ENCODE assay signal across 1 cellular context in the genomic region with DNA sequence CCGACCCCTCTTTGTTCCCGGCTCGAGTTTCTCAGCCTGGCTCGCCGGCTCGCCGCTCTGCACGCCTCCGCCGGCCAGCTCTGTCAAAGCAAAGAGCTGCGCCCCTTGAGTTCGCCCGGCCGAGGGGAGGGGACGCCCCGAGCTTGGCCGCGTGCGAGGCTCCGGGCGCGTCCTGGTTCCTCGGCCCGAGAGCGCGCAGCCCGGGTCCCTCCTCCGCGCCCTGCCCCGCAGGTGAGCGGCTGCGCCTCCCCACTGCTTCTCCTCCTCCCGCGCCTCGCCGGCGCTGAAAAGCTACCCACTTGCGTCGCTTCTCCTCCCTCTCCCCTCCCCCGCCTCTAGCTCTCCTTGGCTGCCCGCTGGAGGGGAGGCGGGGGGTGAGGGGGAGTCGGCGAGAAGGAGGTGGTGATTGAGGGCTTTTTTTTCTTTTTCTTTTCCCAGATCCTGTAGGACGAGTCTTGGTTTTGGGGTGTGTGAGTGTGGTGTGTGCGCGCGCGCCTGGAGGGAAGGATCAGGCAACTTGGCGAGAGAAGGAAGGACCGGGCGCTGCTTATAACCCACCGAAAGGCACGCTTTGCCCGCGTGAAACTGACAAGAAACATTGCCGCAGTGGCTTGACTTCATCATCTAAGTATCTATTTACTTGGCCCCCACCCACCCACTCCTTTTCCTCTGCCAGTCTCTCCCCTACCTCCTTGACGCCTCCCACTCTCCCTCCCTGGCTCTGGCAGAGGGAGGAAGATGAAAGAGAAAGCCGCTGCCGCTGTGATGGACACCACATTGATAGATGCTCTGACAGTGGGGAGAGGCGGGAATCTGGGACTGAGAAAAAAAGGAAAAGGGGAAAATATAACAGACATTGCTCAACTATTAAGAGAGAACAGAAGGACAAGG.
A peak's percentile ranks its signal among the peaks of the same experiment; 100 is the strongest.
TF ChIP-seq lines count a peak whose summit lies in the region.

A gene (minus strand): TSS at position 261 of the 891 bp plus-strand sequence. CDS start 1,165 bp downstream, outside the sequence.

TF ChIP-seq in K562, 482 proteins besides CTCF, POLR2A, EP300 and RAD21 (continued from another document and continues in another):
- TF ChIP-seq, protein P1, sequence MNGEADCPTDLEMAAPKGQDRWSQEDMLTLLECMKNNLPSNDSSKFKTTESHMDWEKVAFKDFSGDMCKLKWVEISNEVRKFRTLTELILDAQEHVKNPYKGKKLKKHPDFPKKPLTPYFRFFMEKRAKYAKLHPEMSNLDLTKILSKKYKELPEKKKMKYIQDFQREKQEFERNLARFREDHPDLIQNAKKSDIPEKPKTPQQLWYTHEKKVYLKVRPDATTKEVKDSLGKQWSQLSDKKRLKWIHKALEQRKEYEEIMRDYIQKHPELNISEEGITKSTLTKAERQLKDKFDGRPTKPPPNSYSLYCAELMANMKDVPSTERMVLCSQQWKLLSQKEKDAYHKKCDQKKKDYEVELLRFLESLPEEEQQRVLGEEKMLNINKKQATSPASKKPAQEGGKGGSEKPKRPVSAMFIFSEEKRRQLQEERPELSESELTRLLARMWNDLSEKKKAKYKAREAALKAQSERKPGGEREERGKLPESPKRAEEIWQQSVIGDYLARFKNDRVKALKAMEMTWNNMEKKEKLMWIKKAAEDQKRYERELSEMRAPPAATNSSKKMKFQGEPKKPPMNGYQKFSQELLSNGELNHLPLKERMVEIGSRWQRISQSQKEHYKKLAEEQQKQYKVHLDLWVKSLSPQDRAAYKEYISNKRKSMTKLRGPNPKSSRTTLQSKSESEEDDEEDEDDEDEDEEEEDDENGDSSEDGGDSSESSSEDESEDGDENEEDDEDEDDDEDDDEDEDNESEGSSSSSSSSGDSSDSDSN (IDR thresholded peaks at IDR 0.05; ENCODE audit: borderline replicate concordance in 1 of 2, low read depth in 2 of 2, low read length in 2 of 2): peak; percentile 39 to 86; a peak in 2 of 4 replicates
- TF ChIP-seq ZNF311 (CRISPR knock-in tag; IDR thresholded peaks at IDR 0.05) (no peak), HMGN3 (IDR thresholded peaks at IDR 0.05; ENCODE audit: borderline replicate concordance, extremely low read depth, insufficient read length, low read depth, low read length) (peak; percentile 31), EWSR1 (IDR thresholded peaks at IDR 0.05; ENCODE audit: borderline replicate concordance, low read depth, partially characterized antibody) (no peak), IRF2 (CRISPR knock-in tag; IDR thresholded peaks at IDR 0.05) (no peak), FIP1L1 (IDR thresholded peaks at IDR 0.05; ENCODE audit: low read depth, low read length, poor library complexity, severe bottlenecking) (peak; percentile 41), PTBP1 (IDR thresholded peaks at IDR 0.05; ENCODE audit: low read depth, low read length) (no peak), SRSF7 (optimal IDR thresholded peaks at IDR 0.05; ENCODE audit: low read depth, low read length) (no peak), NFIC (IDR thresholded peaks at IDR 0.05) (peak; percentile 8; the same call in 1 of the 2 replicates), TAL1 (IDR thresholded peaks at IDR 0.05) (no peak), TOE1 (IDR thresholded peaks at IDR 0.05; ENCODE audit: borderline replicate concordance) (no peak), TOE1 (CRISPR knock-in tag; IDR thresholded peaks at IDR 0.05; ENCODE audit: borderline replicate concordance, low read depth) (no peak), RBFOX2 (IDR thresholded peaks at IDR 0.05; ENCODE audit: low read depth, low read length) (peak; percentile 84), ZC3H11A (IDR thresholded peaks at IDR 0.05; ENCODE audit: low read depth, low read length) (no peak), NEUROD1 (IDR thresholded peaks at IDR 0.05; ENCODE audit: borderline replicate concordance, low read depth, low read length, partially characterized antibody) (peak; percentile 7), ZNF184 (CRISPR knock-in tag; IDR thresholded peaks at IDR 0.05) (no peak), CXXC5 (CRISPR knock-in tag; IDR thresholded peaks at IDR 0.05) (peak; percentile 75; the same call in 1 of the 2 replicates), KLF6 (CRISPR knock-in tag; IDR thresholded peaks at IDR 0.05; ENCODE audit: borderline replicate concordance) (no peak), TCF7 (IDR thresholded peaks at IDR 0.05; ENCODE audit: borderline replicate concordance) (peak; percentile 95), MXI1 (IDR thresholded peaks at IDR 0.05; ENCODE audit: low read depth, low read length) (no peak; the same call in 1 of the 2 replicates), SP1 (CRISPR knock-in tag; IDR thresholded peaks at IDR 0.05) (peak; percentile 28; the same call in 1 of the 2 replicates), YBX1 (IDR thresholded peaks at IDR 0.05) (no peak), FOXM1 (IDR thresholded peaks at IDR 0.05; ENCODE audit: low read depth) (no peak), FOXM1 (CRISPR knock-in tag; IDR thresholded peaks at IDR 0.05; ENCODE audit: low read depth) (0 out of 2 replicates have a peak, but pooled peaks have one; percentile 40)
- TF ChIP-seq, protein P2, sequence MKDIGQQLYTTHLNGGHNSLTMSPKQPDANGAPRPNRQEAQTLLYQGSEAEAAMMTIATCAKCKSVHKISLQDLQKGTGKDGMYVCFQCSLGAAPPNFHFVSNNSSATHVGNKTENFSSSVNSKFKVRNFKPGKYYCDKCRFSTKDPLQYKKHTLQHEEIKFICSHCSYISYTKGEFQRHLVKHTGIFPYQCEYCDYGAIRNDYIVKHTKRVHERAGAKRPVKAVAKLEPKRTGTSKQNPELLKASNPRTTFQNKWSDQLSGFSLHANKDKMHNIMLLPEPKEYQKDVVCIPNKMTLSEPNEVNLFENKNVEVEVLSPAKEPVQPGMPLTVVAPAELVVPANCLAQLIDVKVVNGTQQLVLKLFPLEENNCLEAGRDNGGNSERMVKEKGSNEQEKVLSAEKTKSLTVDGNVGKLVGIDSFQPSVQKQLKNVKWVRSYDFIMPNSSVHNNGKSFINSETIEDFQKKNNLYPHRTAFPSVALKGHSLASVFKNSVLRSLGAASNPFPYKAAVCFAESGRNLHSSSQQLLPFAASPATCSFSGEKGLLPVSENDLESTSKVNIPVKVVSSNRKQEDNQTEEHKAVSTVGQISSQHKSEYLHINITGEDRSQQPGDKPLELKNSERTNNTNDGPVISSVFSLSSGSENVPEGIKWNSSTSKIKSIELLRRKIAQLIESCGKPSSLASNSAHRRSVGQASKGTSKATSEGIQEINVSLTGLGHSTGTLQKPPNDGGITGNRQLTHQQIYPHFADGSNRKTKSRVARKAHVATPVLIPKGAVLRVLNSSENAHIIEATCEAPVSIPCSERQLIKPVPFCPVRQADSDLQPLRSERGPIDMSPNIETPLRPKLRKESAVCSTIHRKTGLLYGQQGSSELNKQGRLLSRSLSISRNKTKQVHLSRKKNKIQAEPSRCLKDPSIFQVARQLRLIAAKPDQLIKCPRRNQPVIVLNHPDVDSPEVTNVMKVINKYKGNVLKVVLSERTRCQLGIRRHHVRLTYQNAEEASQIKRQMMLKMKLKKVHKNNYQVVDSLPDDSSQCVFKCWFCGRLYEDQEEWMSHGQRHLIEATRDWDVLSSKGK (CRISPR knock-in tag; IDR thresholded peaks at IDR 0.05): no peak
- TF ChIP-seq, protein P3, sequence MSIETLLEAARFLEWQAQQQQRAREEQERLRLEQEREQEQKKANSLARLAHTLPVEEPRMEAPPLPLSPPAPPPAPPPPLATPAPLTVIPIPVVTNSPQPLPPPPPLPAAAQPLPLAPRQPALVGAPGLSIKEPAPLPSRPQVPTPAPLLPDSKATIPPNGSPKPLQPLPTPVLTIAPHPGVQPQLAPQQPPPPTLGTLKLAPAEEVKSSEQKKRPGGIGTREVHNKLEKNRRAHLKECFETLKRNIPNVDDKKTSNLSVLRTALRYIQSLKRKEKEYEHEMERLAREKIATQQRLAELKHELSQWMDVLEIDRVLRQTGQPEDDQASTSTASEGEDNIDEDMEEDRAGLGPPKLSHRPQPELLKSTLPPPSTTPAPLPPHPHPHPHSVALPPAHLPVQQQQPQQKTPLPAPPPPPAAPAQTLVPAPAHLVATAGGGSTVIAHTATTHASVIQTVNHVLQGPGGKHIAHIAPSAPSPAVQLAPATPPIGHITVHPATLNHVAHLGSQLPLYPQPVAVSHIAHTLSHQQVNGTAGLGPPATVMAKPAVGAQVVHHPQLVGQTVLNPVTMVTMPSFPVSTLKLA (conservative IDR thresholded peaks at IDR 0.05): peak in 1 of 2 experiments; percentile 59; a peak in 1 of 4 replicates
- TF ChIP-seq, protein P4, sequence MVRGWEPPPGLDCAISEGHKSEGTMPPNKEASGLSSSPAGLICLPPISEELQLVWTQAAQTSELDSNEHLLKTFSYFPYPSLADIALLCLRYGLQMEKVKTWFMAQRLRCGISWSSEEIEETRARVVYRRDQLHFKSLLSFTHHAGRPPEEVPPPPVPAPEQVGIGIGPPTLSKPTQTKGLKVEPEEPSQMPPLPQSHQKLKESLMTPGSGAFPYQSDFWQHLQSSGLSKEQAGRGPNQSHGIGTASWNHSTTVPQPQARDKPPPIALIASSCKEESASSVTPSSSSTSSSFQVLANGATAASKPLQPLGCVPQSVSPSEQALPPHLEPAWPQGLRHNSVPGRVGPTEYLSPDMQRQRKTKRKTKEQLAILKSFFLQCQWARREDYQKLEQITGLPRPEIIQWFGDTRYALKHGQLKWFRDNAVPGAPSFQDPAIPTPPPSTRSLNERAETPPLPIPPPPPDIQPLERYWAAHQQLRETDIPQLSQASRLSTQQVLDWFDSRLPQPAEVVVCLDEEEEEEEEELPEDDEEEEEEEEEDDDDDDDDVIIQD (CRISPR knock-in tag; IDR thresholded peaks at IDR 0.05): no peak
- TF ChIP-seq, protein P5, sequence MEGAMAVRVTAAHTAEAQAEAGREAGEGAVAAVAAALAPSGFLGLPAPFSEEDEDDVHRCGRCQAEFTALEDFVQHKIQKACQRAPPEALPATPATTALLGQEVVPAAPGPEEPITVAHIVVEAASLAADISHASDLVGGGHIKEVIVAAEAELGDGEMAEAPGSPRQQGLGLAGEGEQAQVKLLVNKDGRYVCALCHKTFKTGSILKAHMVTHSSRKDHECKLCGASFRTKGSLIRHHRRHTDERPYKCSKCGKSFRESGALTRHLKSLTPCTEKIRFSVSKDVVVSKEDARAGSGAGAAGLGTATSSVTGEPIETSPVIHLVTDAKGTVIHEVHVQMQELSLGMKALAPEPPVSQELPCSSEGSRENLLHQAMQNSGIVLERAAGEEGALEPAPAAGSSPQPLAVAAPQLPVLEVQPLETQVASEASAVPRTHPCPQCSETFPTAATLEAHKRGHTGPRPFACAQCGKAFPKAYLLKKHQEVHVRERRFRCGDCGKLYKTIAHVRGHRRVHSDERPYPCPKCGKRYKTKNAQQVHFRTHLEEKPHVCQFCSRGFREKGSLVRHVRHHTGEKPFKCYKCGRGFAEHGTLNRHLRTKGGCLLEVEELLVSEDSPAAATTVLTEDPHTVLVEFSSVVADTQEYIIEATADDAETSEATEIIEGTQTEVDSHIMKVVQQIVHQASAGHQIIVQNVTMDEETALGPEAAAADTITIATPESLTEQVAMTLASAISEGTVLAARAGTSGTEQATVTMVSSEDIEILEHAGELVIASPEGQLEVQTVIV (CRISPR knock-in tag; IDR thresholded peaks at IDR 0.05; ENCODE audit: borderline replicate concordance): no peak
- TF ChIP-seq, protein P6, sequence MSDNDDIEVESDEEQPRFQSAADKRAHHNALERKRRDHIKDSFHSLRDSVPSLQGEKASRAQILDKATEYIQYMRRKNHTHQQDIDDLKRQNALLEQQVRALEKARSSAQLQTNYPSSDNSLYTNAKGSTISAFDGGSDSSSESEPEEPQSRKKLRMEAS (CRISPR knock-in tag; IDR thresholded peaks at IDR 0.05): peak; percentile 66
- TF ChIP-seq, protein P7, sequence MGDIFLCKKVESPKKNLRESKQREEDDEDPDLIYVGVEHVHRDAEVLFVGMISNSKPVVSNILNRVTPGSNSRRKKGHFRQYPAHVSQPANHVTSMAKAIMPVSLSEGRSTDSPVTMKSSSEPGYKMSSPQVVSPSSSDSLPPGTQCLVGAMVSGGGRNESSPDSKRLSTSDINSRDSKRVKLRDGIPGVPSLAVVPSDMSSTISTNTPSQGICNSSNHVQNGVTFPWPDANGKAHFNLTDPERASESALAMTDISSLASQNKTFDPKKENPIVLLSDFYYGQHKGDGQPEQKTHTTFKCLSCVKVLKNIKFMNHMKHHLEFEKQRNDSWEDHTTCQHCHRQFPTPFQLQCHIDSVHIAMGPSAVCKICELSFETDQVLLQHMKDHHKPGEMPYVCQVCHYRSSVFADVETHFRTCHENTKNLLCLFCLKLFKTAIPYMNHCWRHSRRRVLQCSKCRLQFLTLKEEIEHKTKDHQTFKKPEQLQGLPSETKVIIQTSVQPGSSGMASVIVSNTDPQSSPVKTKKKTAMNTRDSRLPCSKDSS (IDR thresholded peaks at IDR 0.05; ENCODE audit: low read depth, partially characterized antibody): no peak
- TF ChIP-seq, protein P8, sequence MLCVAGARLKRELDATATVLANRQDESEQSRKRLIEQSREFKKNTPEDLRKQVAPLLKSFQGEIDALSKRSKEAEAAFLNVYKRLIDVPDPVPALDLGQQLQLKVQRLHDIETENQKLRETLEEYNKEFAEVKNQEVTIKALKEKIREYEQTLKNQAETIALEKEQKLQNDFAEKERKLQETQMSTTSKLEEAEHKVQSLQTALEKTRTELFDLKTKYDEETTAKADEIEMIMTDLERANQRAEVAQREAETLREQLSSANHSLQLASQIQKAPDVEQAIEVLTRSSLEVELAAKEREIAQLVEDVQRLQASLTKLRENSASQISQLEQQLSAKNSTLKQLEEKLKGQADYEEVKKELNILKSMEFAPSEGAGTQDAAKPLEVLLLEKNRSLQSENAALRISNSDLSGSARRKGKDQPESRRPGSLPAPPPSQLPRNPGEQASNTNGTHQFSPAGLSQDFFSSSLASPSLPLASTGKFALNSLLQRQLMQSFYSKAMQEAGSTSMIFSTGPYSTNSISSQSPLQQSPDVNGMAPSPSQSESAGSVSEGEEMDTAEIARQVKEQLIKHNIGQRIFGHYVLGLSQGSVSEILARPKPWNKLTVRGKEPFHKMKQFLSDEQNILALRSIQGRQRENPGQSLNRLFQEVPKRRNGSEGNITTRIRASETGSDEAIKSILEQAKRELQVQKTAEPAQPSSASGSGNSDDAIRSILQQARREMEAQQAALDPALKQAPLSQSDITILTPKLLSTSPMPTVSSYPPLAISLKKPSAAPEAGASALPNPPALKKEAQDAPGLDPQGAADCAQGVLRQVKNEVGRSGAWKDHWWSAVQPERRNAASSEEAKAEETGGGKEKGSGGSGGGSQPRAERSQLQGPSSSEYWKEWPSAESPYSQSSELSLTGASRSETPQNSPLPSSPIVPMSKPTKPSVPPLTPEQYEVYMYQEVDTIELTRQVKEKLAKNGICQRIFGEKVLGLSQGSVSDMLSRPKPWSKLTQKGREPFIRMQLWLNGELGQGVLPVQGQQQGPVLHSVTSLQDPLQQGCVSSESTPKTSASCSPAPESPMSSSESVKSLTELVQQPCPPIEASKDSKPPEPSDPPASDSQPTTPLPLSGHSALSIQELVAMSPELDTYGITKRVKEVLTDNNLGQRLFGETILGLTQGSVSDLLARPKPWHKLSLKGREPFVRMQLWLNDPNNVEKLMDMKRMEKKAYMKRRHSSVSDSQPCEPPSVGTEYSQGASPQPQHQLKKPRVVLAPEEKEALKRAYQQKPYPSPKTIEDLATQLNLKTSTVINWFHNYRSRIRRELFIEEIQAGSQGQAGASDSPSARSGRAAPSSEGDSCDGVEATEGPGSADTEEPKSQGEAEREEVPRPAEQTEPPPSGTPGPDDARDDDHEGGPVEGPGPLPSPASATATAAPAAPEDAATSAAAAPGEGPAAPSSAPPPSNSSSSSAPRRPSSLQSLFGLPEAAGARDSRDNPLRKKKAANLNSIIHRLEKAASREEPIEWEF (CRISPR knock-in tag; IDR thresholded peaks at IDR 0.05): no peak
- TF ChIP-seq, protein P9, sequence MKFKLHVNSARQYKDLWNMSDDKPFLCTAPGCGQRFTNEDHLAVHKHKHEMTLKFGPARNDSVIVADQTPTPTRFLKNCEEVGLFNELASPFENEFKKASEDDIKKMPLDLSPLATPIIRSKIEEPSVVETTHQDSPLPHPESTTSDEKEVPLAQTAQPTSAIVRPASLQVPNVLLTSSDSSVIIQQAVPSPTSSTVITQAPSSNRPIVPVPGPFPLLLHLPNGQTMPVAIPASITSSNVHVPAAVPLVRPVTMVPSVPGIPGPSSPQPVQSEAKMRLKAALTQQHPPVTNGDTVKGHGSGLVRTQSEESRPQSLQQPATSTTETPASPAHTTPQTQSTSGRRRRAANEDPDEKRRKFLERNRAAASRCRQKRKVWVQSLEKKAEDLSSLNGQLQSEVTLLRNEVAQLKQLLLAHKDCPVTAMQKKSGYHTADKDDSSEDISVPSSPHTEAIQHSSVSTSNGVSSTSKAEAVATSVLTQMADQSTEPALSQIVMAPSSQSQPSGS (CRISPR knock-in tag; IDR thresholded peaks at IDR 0.05): no peak
